11 cellular contexts compared by ENCODE assay signal in the genomic region with DNA sequence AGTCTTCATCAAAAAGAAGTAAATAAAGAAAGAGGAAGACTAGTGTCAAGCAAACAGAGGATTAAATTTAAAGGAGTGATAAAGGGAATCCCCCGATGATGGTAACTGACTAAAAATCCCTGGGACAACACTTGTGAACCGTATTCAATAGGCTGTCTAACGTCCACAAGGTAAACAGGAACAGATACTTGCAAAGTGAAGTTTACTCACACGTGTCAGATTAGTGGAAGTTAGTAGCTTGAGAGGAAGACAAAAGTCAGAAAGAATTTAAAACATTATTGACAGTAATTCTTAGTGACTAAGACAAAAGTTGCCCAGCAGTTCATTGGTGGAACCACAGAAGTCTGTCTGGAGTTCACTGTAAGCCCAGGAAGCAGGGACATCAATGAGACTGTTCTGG. TPM values are rescaled to one million over a fixed set of nuclear protein-coding genes. Genes with fewer than 3 reads are reported as not detected.
A peak's percentile ranks its signal among the peaks of the same experiment; 100 is the strongest.
DNase-seq lines count a peak whose midpoint lies in the region; ATAC-seq, FAIRE-seq and TF ChIP-seq lines count a peak whose summit lies in the region.
"Had no signal": no experiment of that assay in that cellular context is flagged by ENCODE, and none has a peak within 500 bp of the region (broad histone marks: within the 10 kb centered on the region; RNA-seq: fewer than 3 reads in every experiment).

No MANE protein-coding gene starts in this region.

- no peaks in the 10 kb centered on the region for H3K79me2 ChIP-seq in endothelial cell of umbilical vein (ENCODE audit: control insufficient read depth, insufficient read depth, low read length)

- H3K9me3 Mint-ChIP-seq in T-helper 2 cell treated with Interferon-gamma antibody and Interleukin-4, amounts not matched to agents 5 μg/mL and 100 μg/mL, for 36 hours, result no peaks in the 10 kb centered on the region
- no peaks in the 10 kb centered on the region for H3K9me3 Mint-ChIP-seq in activated CD4-positive, alpha-beta memory T cell treated with anti-CD3 and anti-CD28 coated beads for 36 hours
- H3K9me3 Mint-ChIP-seq in activated T-helper 2 cell treated with anti-CD3 and anti-CD28 coated beads, Interferon-gamma antibody, Interleukin-2, Interleukin-4, amounts not matched to agents 10 μg/mL and 5 μg/mL and 100 μg/mL, durations not matched to agents 14 hours and 24 hours and 36 hours, result no peaks in the 10 kb centered on the region
- H3K9me3 Mint-ChIP-seq: HFFc6 had no signal

- peak overlapping the region; percentile 8 for H2AFZ ChIP-seq in endothelial cell of umbilical vein (ENCODE audit: low read depth, low read length)

- no peak overlapping the region for H3K27ac Mint-ChIP-seq in T-helper 2 cell treated with Interferon-gamma antibody and Interleukin-4, amounts not matched to agents 5 μg/mL and 100 μg/mL, for 36 hours
- no peak overlapping the region for H3K27ac Mint-ChIP-seq in activated CD4-positive, alpha-beta memory T cell treated with anti-CD3 and anti-CD28 coated beads for 36 hours
- H3K27ac Mint-ChIP-seq in activated T-helper 2 cell treated with anti-CD3 and anti-CD28 coated beads, Interferon-gamma antibody, Interleukin-2, Interleukin-4, amounts not matched to agents 10 μg/mL and 5 μg/mL and 100 μg/mL, durations not matched to agents 14 hours and 24 hours and 36 hours, result no peak overlapping the region
- H3K27ac Mint-ChIP-seq: HFFc6 had no signal

- H3K9ac ChIP-seq in endothelial cell of umbilical vein (replicated peaks; ENCODE audit: extremely low read depth, insufficient read depth, low read length), result no peak overlapping the region

- H3K4me1 Mint-ChIP-seq in T-helper 2 cell treated with Interferon-gamma antibody and Interleukin-4, amounts not matched to agents 5 μg/mL and 100 μg/mL, for 36 hours (ENCODE audit: low read depth), result no peaks in the 10 kb centered on the region
- no peaks in the 10 kb centered on the region for H3K4me1 Mint-ChIP-seq in activated CD4-positive, alpha-beta memory T cell treated with anti-CD3 and anti-CD28 coated beads for 36 hours (ENCODE audit: low read depth)
- H3K4me1 Mint-ChIP-seq in activated T-helper 2 cell treated with anti-CD3 and anti-CD28 coated beads, Interferon-gamma antibody, Interleukin-2, Interleukin-4, amounts not matched to agents 10 μg/mL and 5 μg/mL and 100 μg/mL, durations not matched to agents 14 hours and 24 hours and 36 hours (ENCODE audit: low read depth), result no peaks in the 10 kb centered on the region

- ATAC-seq in GM18508 (IDR thresholded peaks at IDR 0.05; ENCODE audit: insufficient read depth, unreplicated experiment) (peak; percentile 88), GM21526 (IDR thresholded peaks at IDR 0.05; ENCODE audit: low FRiP score, unreplicated experiment) (peak; percentile 91), HG03280 (IDR thresholded peaks at IDR 0.05; ENCODE audit: unreplicated experiment) (peak; percentile 80)

- DNase-seq in endothelial cell of umbilical vein (ENCODE audit: low read depth, low spot score) (peak; percentile 68), NCI-H2081 treated with DMSO at 0.1 percent for 48 hours (lab: John Stamatoyannopoulos, UW) (no peak)
- no peak for DNase-seq in T-helper 2 cell treated with Interferon-gamma antibody and Interleukin-4, amounts not matched to agents 5 μg/mL and 100 μg/mL, for 36 hours (ENCODE audit: low spot score)
- DNase-seq in activated CD4-positive, alpha-beta memory T cell treated with anti-CD3 and anti-CD28 coated beads for 36 hours, result no peak
- no peak for DNase-seq in activated T-helper 2 cell treated with anti-CD3 and anti-CD28 coated beads, Interferon-gamma antibody, Interleukin-2, Interleukin-4, amounts not matched to agents 10 μg/mL and 5 μg/mL and 100 μg/mL, durations not matched to agents 14 hours and 24 hours and 36 hours (ENCODE audit: low spot score)
- DNase-seq: activated CD4-positive, alpha-beta T cell treated with anti-CD3 and anti-CD28 coated beads for 4 hours; HFFc6; NCI-H524 had no signal

- no peaks in the 10 kb centered on the region for H3K9me1 ChIP-seq in endothelial cell of umbilical vein (replicated peaks; ENCODE audit: control insufficient read depth, extremely low read depth, insufficient read depth, low read length)

- TF ChIP-seq POLR2A in endothelial cell of umbilical vein (IDR thresholded peaks at IDR 0.05; ENCODE audit: low read depth, low read length), result no peak

- H3K9me3 ChIP-seq in endothelial cell of umbilical vein (replicated peaks; ENCODE audit: control insufficient read depth, insufficient read depth, low read length), result no peaks in the 10 kb centered on the region

- no peaks in the 10 kb centered on the region for H3K36me3 Mint-ChIP-seq in T-helper 2 cell treated with Interferon-gamma antibody and Interleukin-4, amounts not matched to agents 5 μg/mL and 100 μg/mL, for 36 hours (ENCODE audit: low read depth)
- H3K36me3 Mint-ChIP-seq in activated CD4-positive, alpha-beta memory T cell treated with anti-CD3 and anti-CD28 coated beads for 36 hours, result no peaks in the 10 kb centered on the region
- H3K36me3 Mint-ChIP-seq in activated T-helper 2 cell treated with anti-CD3 and anti-CD28 coated beads, Interferon-gamma antibody, Interleukin-2, Interleukin-4, amounts not matched to agents 10 μg/mL and 5 μg/mL and 100 μg/mL, durations not matched to agents 14 hours and 24 hours and 36 hours (ENCODE audit: low read depth), result no peaks in the 10 kb centered on the region

- no peaks in the 10 kb centered on the region for H3K27me3 Mint-ChIP-seq in T-helper 2 cell treated with Interferon-gamma antibody and Interleukin-4, amounts not matched to agents 5 μg/mL and 100 μg/mL, for 36 hours (ENCODE audit: low read depth)
- H3K27me3 Mint-ChIP-seq in activated CD4-positive, alpha-beta memory T cell treated with anti-CD3 and anti-CD28 coated beads for 36 hours, result no peaks in the 10 kb centered on the region
- H3K27me3 Mint-ChIP-seq in activated T-helper 2 cell treated with anti-CD3 and anti-CD28 coated beads, Interferon-gamma antibody, Interleukin-2, Interleukin-4, amounts not matched to agents 10 μg/mL and 5 μg/mL and 100 μg/mL, durations not matched to agents 14 hours and 24 hours and 36 hours (ENCODE audit: low read depth), result peaks cover 2% of the 10 kb centered on the region

- POLR2A ChIA-PET in endothelial cell of umbilical vein (lab: Charles Lee), result no interaction called here
- POLR2A ChIA-PET in activated CD4-positive, alpha-beta memory T cell treated with anti-CD3 and anti-CD28 coated beads for 36 hours (lab: Charles Lee), result no interaction called here

- FAIRE-seq in endothelial cell of umbilical vein (lab: Jason Lieb, UNC), result peak; percentile 26

- CTCF ChIA-PET in endothelial cell of umbilical vein (lab: Charles Lee), result interaction anchor here (1.4 to 1.9 kb wide), 2 partner anchors 17 to 101 kb away, joined by 5 to 10 read pairs; no protein-coding TSS in a partner anchor
- CTCF ChIA-PET in activated CD4-positive, alpha-beta memory T cell treated with anti-CD3 and anti-CD28 coated beads for 36 hours (lab: Charles Lee), result no interaction called here

- H3K27ac ChIP-seq in endothelial cell of umbilical vein (ENCODE audit: insufficient read depth, low read depth, low read length), result no peak overlapping the region

- peaks cover 21% of the 10 kb centered on the region for H3K4me1 ChIP-seq in endothelial cell of umbilical vein (ENCODE audit: control insufficient read depth, extremely low read depth, insufficient read depth, low read length)

- intact Hi-C loops in endothelial cell of umbilical vein (cut with micrococcal nuclease), result no loop called here
- intact Hi-C loops in activated CD4-positive, alpha-beta memory T cell treated with anti-CD3 and anti-CD28 coated beads for 36 hours (cut with micrococcal nuclease), result loop anchor here (10.0 kb wide), 1 partner anchor 309 kb away; a partner anchor contains a TSS
- intact Hi-C loops in activated T-helper 2 cell treated with anti-CD3 and anti-CD28 coated beads, Interferon-gamma antibody, Interleukin-2, Interleukin-4, amounts not matched to agents 10 μg/mL and 5 μg/mL and 100 μg/mL, durations not matched to agents 14 hours and 24 hours and 36 hours (cut with micrococcal nuclease), result no loop called here

- no peaks in the 10 kb centered on the region for H3K36me3 ChIP-seq in endothelial cell of umbilical vein (ENCODE audit: control insufficient read depth in 2 of 2, extremely low read depth in 1 of 2, insufficient read depth in 2 of 2, low read length in 2 of 2)

- H3K27me3 ChIP-seq in endothelial cell of umbilical vein (ENCODE audit: control insufficient read depth in 2 of 2, insufficient read depth in 2 of 2, low read length in 2 of 2), result no peaks in the 10 kb centered on the region

- dilution Hi-C loops in endothelial cell of umbilical vein (cut with MboI; ENCODE audit: extremely low pct_ligation_motif_present, low sequenced_read_pairs), result no loop called here

- no peaks in the 10 kb centered on the region for H4K20me1 ChIP-seq in endothelial cell of umbilical vein (replicated peaks; ENCODE audit: control insufficient read depth, extremely low read depth, insufficient read depth, low read length)

- BruUV-seq in endothelial cell of umbilical vein (replicated peaks; lab: Mats Ljungman, UMichigan), result no TSS peak

- no peak overlapping the region for H3K4me3 ChIP-seq in endothelial cell of umbilical vein (replicated peaks in 1 of 3; ENCODE audit: insufficient read depth in 1 of 3, low read depth in 1 of 3, low read length in 3 of 3)

- no peak overlapping the region for H3K4me2 ChIP-seq in endothelial cell of umbilical vein (ENCODE audit: insufficient read depth, low read length)

- no peak overlapping the region for H3K4me3 Mint-ChIP-seq in T-helper 2 cell treated with Interferon-gamma antibody and Interleukin-4, amounts not matched to agents 5 μg/mL and 100 μg/mL, for 36 hours
- H3K4me3 Mint-ChIP-seq in activated CD4-positive, alpha-beta memory T cell treated with anti-CD3 and anti-CD28 coated beads for 36 hours, result no peak overlapping the region
- H3K4me3 Mint-ChIP-seq in activated T-helper 2 cell treated with anti-CD3 and anti-CD28 coated beads, Interferon-gamma antibody, Interleukin-2, Interleukin-4, amounts not matched to agents 10 μg/mL and 5 μg/mL and 100 μg/mL, durations not matched to agents 14 hours and 24 hours and 36 hours (ENCODE audit: low read depth), result no peak overlapping the region
- H3K4me3 Mint-ChIP-seq: HFFc6 had no signal

- no peak for TF ChIP-seq CTCF in endothelial cell of umbilical vein (IDR thresholded peaks at IDR 0.05; ENCODE audit: extremely low read depth in 1 of 2, insufficient read depth in 1 of 2, low read depth in 1 of 2, low read length in 2 of 2)

RNA-seq across cellular contexts. Expression of a gene that starts 26.2 kb away (rescaled TPM):
- 14.9 and 17.4 TPM in 2 replicates for total RNA-seq in endothelial cell of umbilical vein
- 2.0 and 3.1 TPM in 2 replicates for polyA plus RNA-seq in endothelial cell of umbilical vein
- 5.2 and 5.7 TPM in 2 replicates for polyA plus RNA-seq in endothelial cell of umbilical vein (2011; cell fraction: cytosol; rRNA removed)
- 9.4 and 12.4 TPM in 2 replicates for polyA plus RNA-seq in endothelial cell of umbilical vein (2011; cell fraction: nucleus; rRNA removed)
- polyA plus RNA-seq in endothelial cell of umbilical vein (2012), result 7.6 and 10.0 TPM in 2 replicates
- polyA minus RNA-seq in endothelial cell of umbilical vein, result 10.8 and 12.0 TPM in 2 replicates
- 5.3 TPM for polyA minus RNA-seq in endothelial cell of umbilical vein (2011; cell fraction: cytosol; rRNA and poly(A)+ RNA removed)
- 20.5 and 30.4 TPM in 2 replicates for polyA minus RNA-seq in endothelial cell of umbilical vein (2011; cell fraction: nucleus; rRNA and poly(A)+ RNA removed)
- 10 to 100 TPM; 10.6 to 12.3 TPM for total RNA-seq in activated CD4-positive, alpha-beta memory T cell treated with anti-CD3 and anti-CD28 coated beads for 36 hours
- 15.1 and 17.0 TPM in 2 replicates for total RNA-seq in activated T-helper 2 cell treated with anti-CD3 and anti-CD28 coated beads, Interferon-gamma antibody, Interleukin-2, Interleukin-4, amounts not matched to agents 10 μg/mL and 5 μg/mL and 100 μg/mL, durations not matched to agents 14 hours and 24 hours and 36 hours
